Comparison of ENCODE assay signal across 19 cellular contexts in the genomic region with DNA sequence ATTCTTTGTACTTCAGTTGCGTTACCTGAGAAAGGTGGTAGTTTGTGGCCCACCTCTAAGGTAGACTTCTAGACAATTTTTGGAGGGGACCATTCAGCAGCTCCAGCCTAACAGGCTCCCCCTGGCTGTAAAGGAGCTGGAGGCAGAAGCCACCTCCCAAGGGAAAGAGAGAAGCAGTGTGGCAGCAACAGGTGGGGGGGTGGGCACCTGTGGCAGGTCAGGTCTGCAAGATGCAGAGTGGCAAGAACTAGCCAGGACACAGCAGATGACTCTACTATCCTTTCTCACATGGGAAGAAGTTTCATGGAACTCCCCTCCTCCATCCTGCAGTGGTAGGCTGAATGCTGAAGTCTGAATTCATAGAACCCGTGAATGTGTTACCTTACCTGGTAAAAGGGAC.
A peak's percentile ranks its signal among the peaks of the same experiment; 100 is the strongest.
DNase-seq lines count a peak whose midpoint lies in the region; ATAC-seq, FAIRE-seq and TF ChIP-seq lines count a peak whose summit lies in the region.
"Had no signal": no experiment of that assay in that cellular context is flagged by ENCODE, and none has a peak within 500 bp of the region (broad histone marks: within the 10 kb centered on the region; RNA-seq: fewer than 3 reads in every experiment).

No MANE protein-coding gene starts in this region.

- no peaks in the 10 kb centered on the region for H3K36me3 ChIP-seq in Loucy (ENCODE audit: insufficient read depth, low read length)
- H3K36me3 ChIP-seq in trophoblast cell (ENCODE audit: control insufficient read depth in 1 of 2, insufficient read depth in 2 of 2, low read length in 2 of 2): no peaks in the 10 kb centered on the region
- H3K36me3 ChIP-seq: BLaER1 treated with 17β-estradiol and CSF1 and Interleukin-3, amounts not matched to agents 10 nM and 100 nM had no signal

- H2BK5ac ChIP-seq in trophoblast cell (ENCODE audit: low read depth, low read length, poor library complexity): no peak overlapping the region

- CTCF ChIA-PET in activated CD8-positive, alpha-beta T cell treated with anti-CD3 and anti-CD28 coated beads, Interleukin-2, amount 10 ng/mL, durations not matched to agents 7 days and 5 days (lab: Charles Lee): interaction anchor here (1.6 kb wide), 1 partner anchor 120 kb away, joined by 3 read pairs; no protein-coding TSS in a partner anchor

- no peaks in the 10 kb centered on the region for H3K36me3 Mint-ChIP-seq in activated CD8-positive, alpha-beta T cell treated with anti-CD3 and anti-CD28 coated beads, Interleukin-2, amount 10 ng/mL, durations not matched to agents 7 days and 5 days (ENCODE audit: low read depth)
- H3K36me3 Mint-ChIP-seq: CD4-positive, CD25-positive, alpha-beta regulatory T cell; CD8-positive, alpha-beta memory T cell had no signal

- H3K23ac ChIP-seq in trophoblast cell (ENCODE audit: low read length): no peak overlapping the region

- H3F3A ChIP-seq in Loucy (ENCODE audit: low read depth): no peaks in the 10 kb centered on the region

- H2AFZ ChIP-seq in Loucy (ENCODE audit: low read length) (no peak overlapping the region), trophoblast cell (ENCODE audit: insufficient read depth, low read length, poor library complexity) (no peak overlapping the region)
- H2AFZ ChIP-seq: GM23338 had no signal

- H3K79me2 ChIP-seq in Loucy (ENCODE audit: insufficient read depth, low read length) (no peaks in the 10 kb centered on the region), trophoblast cell (ENCODE audit: control insufficient read depth, insufficient read depth, low read length, poor library complexity) (no peaks in the 10 kb centered on the region)

- H4K8ac ChIP-seq in trophoblast cell (ENCODE audit: low read depth, low read length): no peak overlapping the region

- no peaks in the 10 kb centered on the region for H3K79me1 ChIP-seq in trophoblast cell (ENCODE audit: low read length)

- in situ Hi-C loops in astrocyte of the spinal cord (cut with HindIII; ENCODE audit: low sequenced_read_pairs): no loop called here

- H4K91ac ChIP-seq in trophoblast cell (ENCODE audit: low read depth, low read length): no peak overlapping the region

- H3K4me3 ChIP-seq in Loucy (ENCODE audit: low read length, poor library complexity, severe bottlenecking): no peak overlapping the region
- H3K4me3 ChIP-seq in astrocyte of the spinal cord (ENCODE audit: low read depth, low read length): no peak overlapping the region
- H3K4me3 ChIP-seq in trophoblast cell (ENCODE audit: low read depth, low read length): peak overlapping the region; percentile 9
- H3K4me3 ChIP-seq: BLaER1 treated with 17β-estradiol and CSF1 and Interleukin-3, amounts not matched to agents 10 nM and 100 nM; GM23338; K562 had no signal

- H3K27ac Mint-ChIP-seq in activated CD8-positive, alpha-beta T cell treated with anti-CD3 and anti-CD28 coated beads, Interleukin-2, amount 10 ng/mL, durations not matched to agents 7 days and 5 days: no peak overlapping the region
- H3K27ac Mint-ChIP-seq: B cell; CD4-positive, CD25-positive, alpha-beta regulatory T cell; CD8-positive, alpha-beta memory T cell; GM23338 had no signal

- TF ChIP-seq CTCF in D721Med (IDR thresholded peaks at IDR 0.05; ENCODE audit: insufficient read depth, missing control alignments) (peak; percentile 10), Loucy (conservative IDR thresholded peaks at IDR 0.05; ENCODE audit: low read length) (0 out of 2 replicates have a peak, but pooled peaks have one; percentile 27), astrocyte of the spinal cord (IDR thresholded peaks at IDR 0.05; ENCODE audit: low read depth, low read length) (peak; percentile 5)

- H3K27me3 ChIP-seq in Loucy (ENCODE audit: insufficient read depth, low read length, poor library complexity, severe bottlenecking): no peaks in the 10 kb centered on the region
- no peaks in the 10 kb centered on the region for H3K27me3 ChIP-seq in trophoblast cell (ENCODE audit: insufficient read depth, low read length)
- H3K27me3 ChIP-seq: BLaER1 treated with 17β-estradiol and CSF1 and Interleukin-3, amounts not matched to agents 10 nM and 100 nM had no signal

- no peak overlapping the region for H2BK120ac ChIP-seq in trophoblast cell (ENCODE audit: insufficient read depth, low read length, poor library complexity)

- H2BK12ac ChIP-seq in trophoblast cell (ENCODE audit: low read length): no peak overlapping the region

- no peak overlapping the region for H3K18ac ChIP-seq in trophoblast cell (ENCODE audit: low read length)

- H4K20me1 ChIP-seq in Loucy (ENCODE audit: insufficient read depth, low read length, poor library complexity, severe bottlenecking): no peaks in the 10 kb centered on the region
- H4K20me1 ChIP-seq: BLaER1 treated with 17β-estradiol and CSF1 and Interleukin-3, amounts not matched to agents 10 nM and 100 nM had no signal

- H3K9me3 ChIP-seq in Loucy (ENCODE audit: insufficient read depth, low read depth, low read length) (no peaks in the 10 kb centered on the region), trophoblast cell (ENCODE audit: insufficient read depth, low read depth, low read length) (no peaks in the 10 kb centered on the region)
- H3K9me3 ChIP-seq: BLaER1 treated with 17β-estradiol and CSF1 and Interleukin-3, amounts not matched to agents 10 nM and 100 nM had no signal

- no peaks in the 10 kb centered on the region for H3K4me1 Mint-ChIP-seq in activated CD8-positive, alpha-beta T cell treated with anti-CD3 and anti-CD28 coated beads, Interleukin-2, amount 10 ng/mL, durations not matched to agents 7 days and 5 days (ENCODE audit: low read depth)
- H3K4me1 Mint-ChIP-seq: CD4-positive, CD25-positive, alpha-beta regulatory T cell; CD8-positive, alpha-beta memory T cell had no signal

- no peak overlapping the region for H3K14ac ChIP-seq in trophoblast cell (ENCODE audit: low read length)

- no peak overlapping the region for H3K27ac ChIP-seq in trophoblast cell (ENCODE audit: low read depth, low read length)
- H3K27ac ChIP-seq: BLaER1 treated with 17β-estradiol and CSF1 and Interleukin-3, amounts not matched to agents 10 nM and 100 nM had no signal

- no peak for FAIRE-seq in D721Med (lab: Jason Lieb, UNC)
- FAIRE-seq: HTR-8/SVneo, K562 had no signal

- no peaks in the 10 kb centered on the region for H3K9me3 Mint-ChIP-seq in activated CD8-positive, alpha-beta T cell treated with anti-CD3 and anti-CD28 coated beads, Interleukin-2, amount 10 ng/mL, durations not matched to agents 7 days and 5 days (ENCODE audit: insufficient read depth)
- H3K9me3 Mint-ChIP-seq: GM23338 had no signal

- H3K27me3 Mint-ChIP-seq in activated CD8-positive, alpha-beta T cell treated with anti-CD3 and anti-CD28 coated beads, Interleukin-2, amount 10 ng/mL, durations not matched to agents 7 days and 5 days (ENCODE audit: low read depth): no peaks in the 10 kb centered on the region

- H3K4ac ChIP-seq in trophoblast cell (ENCODE audit: low read depth, low read length): no peak overlapping the region

- peaks cover 5% of the 10 kb centered on the region for H3K4me1 ChIP-seq in Loucy (ENCODE audit: insufficient read depth, low read length, poor library complexity, severe bottlenecking)
- H3K4me1 ChIP-seq in trophoblast cell (ENCODE audit: control insufficient read depth in 1 of 2, insufficient read depth in 2 of 2, low read length in 2 of 2): no peaks in the 10 kb centered on the region

- DNase-seq in D721Med (ENCODE audit: insufficient read length, low spot score): no peak
- no peak for DNase-seq in astrocyte of the spinal cord (ENCODE audit: low read depth, low spot score)
- no peak for DNase-seq in trophoblast cell
- DNase-seq in middle frontal gyrus (ENCODE audit: extremely low spot score, low spot score): no peak
- no peak for DNase-seq in activated CD8-positive, alpha-beta T cell treated with anti-CD3 and anti-CD28 coated beads, Interleukin-2, amount 10 ng/mL, durations not matched to agents 7 days and 5 days
- DNase-seq: CD4-positive, CD25-positive, alpha-beta regulatory T cell; CD8-positive, alpha-beta memory T cell; COR-L47; DMS79 treated with DMSO at 0.1 percent for 48 hours; GF-D8; H7; IMR-90 had no signal

- H3K9me2 ChIP-seq in Loucy (replicated peaks; ENCODE audit: low read depth, low read length): no peaks in the 10 kb centered on the region

- POLR2A ChIA-PET in activated CD8-positive, alpha-beta T cell treated with anti-CD3 and anti-CD28 coated beads, Interleukin-2, amount 10 ng/mL, durations not matched to agents 7 days and 5 days (lab: Charles Lee): no interaction called here

- no CpG with 5 or more reads among the region's 2 CpGs for WGBS in trophoblast cell (ENCODE audit: extremely low coverage, insufficient coverage, insufficient read length)

- H2AK5ac ChIP-seq in trophoblast cell (ENCODE audit: low read length): no peak overlapping the region

- no peak for ATAC-seq in HG03432 (IDR thresholded peaks at IDR 0.05; ENCODE audit: unreplicated experiment)
- ATAC-seq in activated CD8-positive, alpha-beta T cell treated with anti-CD3 and anti-CD28 coated beads, Interleukin-2, amount 10 ng/mL, durations not matched to agents 7 days and 5 days: no peak
- ATAC-seq: GM23338, K562 had no signal

- no peak overlapping the region for H3K9ac ChIP-seq in Loucy (ENCODE audit: low read depth, low read length, poor library complexity, severe bottlenecking)
- no peak overlapping the region for H3K9ac ChIP-seq in trophoblast cell (ENCODE audit: low read length)
- H3K9ac ChIP-seq: BLaER1 treated with 17β-estradiol and CSF1 and Interleukin-3, amounts not matched to agents 10 nM and 100 nM had no signal

- H3K4me2 ChIP-seq in Loucy (ENCODE audit: low read depth, low read length, poor library complexity, severe bottlenecking) (no peak overlapping the region), trophoblast cell (ENCODE audit: low read length) (no peak overlapping the region)
- H3K4me2 ChIP-seq: BLaER1 treated with 17β-estradiol and CSF1 and Interleukin-3, amounts not matched to agents 10 nM and 100 nM; GM23338 had no signal

- no peak overlapping the region for H4K12ac ChIP-seq in trophoblast cell (ENCODE audit: low read depth, low read length)

- no peak overlapping the region for H3K4me3 Mint-ChIP-seq in activated CD8-positive, alpha-beta T cell treated with anti-CD3 and anti-CD28 coated beads, Interleukin-2, amount 10 ng/mL, durations not matched to agents 7 days and 5 days
- H3K4me3 Mint-ChIP-seq: B cell; CD4-positive, CD25-positive, alpha-beta regulatory T cell; CD8-positive, alpha-beta memory T cell; GM23338 had no signal
